Comparison of ENCODE assay signal across 26 cellular contexts in genomic region chr17:11922634-11923033, GRCh38.
"Had no signal": no experiment of that assay in that cellular context is flagged by ENCODE, and none has a peak within 500 bp of the region (broad histone marks: within the 10 kb centered on the region; RNA-seq: fewer than 3 reads in every experiment).

No MANE protein-coding gene starts in this region.

- H3K27ac ChIP-seq: left ventricle myocardium inferior, ovary, right atrium auricular region, right lobe of liver, stomach, suprapubic skin, thoracic aorta, tibial artery, upper lobe of right lung had no signal

- H3K4me3 Mint-ChIP-seq: mesothelial cell of epicardium; naive thymus-derived CD4-positive, alpha-beta T cell; natural killer cell treated with Interleukin-12 subunit alpha and Interleukin-12 subunit beta and Interleukin-15 and Interleukin-18, amount 100 ng/mL, for 72 hours; stimulated activated memory B cell treated with anti-CD40 and anti-IgM and Interleukin-4, amounts not matched to agents 10 μg/mL and 1 μg/mL and 100 μg/mL, for 72 hours had no signal

- H3K4me1 ChIP-seq: right lobe of liver, stomach, suprapubic skin, tibial artery, upper lobe of right lung had no signal

- H3K36me3 ChIP-seq: left ventricle myocardium inferior, ovary, right atrium auricular region, right lobe of liver, stomach, suprapubic skin, thoracic aorta, tibial artery, upper lobe of right lung had no signal

- H3K36me3 Mint-ChIP-seq: mesothelial cell of epicardium had no signal

- ATAC-seq: naive thymus-derived CD4-positive, alpha-beta T cell; natural killer cell treated with Interleukin-12 subunit alpha and Interleukin-12 subunit beta and Interleukin-15 and Interleukin-18, amount 100 ng/mL, for 72 hours; right lobe of liver; stimulated activated memory B cell treated with anti-CD40 and anti-IgM and Interleukin-4, amounts not matched to agents 10 μg/mL and 1 μg/mL and 100 μg/mL, for 72 hours; upper lobe of right lung had no signal

- H3K9me3 ChIP-seq: ovary, right lobe of liver, stomach, suprapubic skin, thoracic aorta, tibial artery, upper lobe of right lung had no signal

- H3K4me3 ChIP-seq: left ventricle myocardium inferior, lung, ovary, right atrium auricular region, right lobe of liver, smooth muscle cell, stomach, suprapubic skin, thoracic aorta, tibial artery, upper lobe of right lung had no signal

- H3K27ac Mint-ChIP-seq: mesothelial cell of epicardium; naive thymus-derived CD4-positive, alpha-beta T cell; natural killer cell treated with Interleukin-12 subunit alpha and Interleukin-12 subunit beta and Interleukin-15 and Interleukin-18, amount 100 ng/mL, for 72 hours; progenitor cell of endocrine pancreas; stimulated activated memory B cell treated with anti-CD40 and anti-IgM and Interleukin-4, amounts not matched to agents 10 μg/mL and 1 μg/mL and 100 μg/mL, for 72 hours had no signal

- FAIRE-seq: kidney, urothelium cell line had no signal

- DNase-seq: hippocampal formation; kidney; left ventricle myocardium inferior; mesendoderm; naive thymus-derived CD4-positive, alpha-beta T cell; ovary; right lobe of liver; stimulated activated CD4-positive, alpha-beta T cell treated with anti-CD3 and anti-CD28 coated beads, Interleukin-1b, Interleukin-23, amount 100 ng/mL, for 48 hours; stimulated activated CD4-positive, alpha-beta T cell treated with anti-CD3 and anti-CD28 coated beads, Interleukin-2, amount 100 ng/mL, for 48 hours; stimulated activated CD4-positive, alpha-beta T cell treated with anti-CD3 and anti-CD28 coated beads, Interleukin-4, amount 100 ng/mL, for 4 hours; stimulated activated CD8-positive, alpha-beta memory T cell treated with anti-CD3 and anti-CD28 coated beads, Interleukin-4, amount 100 ng/mL, for 48 hours; stimulated activated naive CD4-positive, alpha-beta T cell treated with Interleukin-2 at 50 U/mL for 16 hours; stomach; tibial artery; trophoblast cell; upper lobe of right lung had no signal

- H3K4me1 Mint-ChIP-seq: mesothelial cell of epicardium; naive thymus-derived CD4-positive, alpha-beta T cell had no signal

- H3K4me2 ChIP-seq: smooth muscle cell had no signal

- H3K27me3 ChIP-seq: ovary, right atrium auricular region, right lobe of liver, stomach, suprapubic skin, tibial artery, upper lobe of right lung had no signal
